Comparison of ENCODE assay signal across 9 cellular contexts in the genomic region with DNA sequence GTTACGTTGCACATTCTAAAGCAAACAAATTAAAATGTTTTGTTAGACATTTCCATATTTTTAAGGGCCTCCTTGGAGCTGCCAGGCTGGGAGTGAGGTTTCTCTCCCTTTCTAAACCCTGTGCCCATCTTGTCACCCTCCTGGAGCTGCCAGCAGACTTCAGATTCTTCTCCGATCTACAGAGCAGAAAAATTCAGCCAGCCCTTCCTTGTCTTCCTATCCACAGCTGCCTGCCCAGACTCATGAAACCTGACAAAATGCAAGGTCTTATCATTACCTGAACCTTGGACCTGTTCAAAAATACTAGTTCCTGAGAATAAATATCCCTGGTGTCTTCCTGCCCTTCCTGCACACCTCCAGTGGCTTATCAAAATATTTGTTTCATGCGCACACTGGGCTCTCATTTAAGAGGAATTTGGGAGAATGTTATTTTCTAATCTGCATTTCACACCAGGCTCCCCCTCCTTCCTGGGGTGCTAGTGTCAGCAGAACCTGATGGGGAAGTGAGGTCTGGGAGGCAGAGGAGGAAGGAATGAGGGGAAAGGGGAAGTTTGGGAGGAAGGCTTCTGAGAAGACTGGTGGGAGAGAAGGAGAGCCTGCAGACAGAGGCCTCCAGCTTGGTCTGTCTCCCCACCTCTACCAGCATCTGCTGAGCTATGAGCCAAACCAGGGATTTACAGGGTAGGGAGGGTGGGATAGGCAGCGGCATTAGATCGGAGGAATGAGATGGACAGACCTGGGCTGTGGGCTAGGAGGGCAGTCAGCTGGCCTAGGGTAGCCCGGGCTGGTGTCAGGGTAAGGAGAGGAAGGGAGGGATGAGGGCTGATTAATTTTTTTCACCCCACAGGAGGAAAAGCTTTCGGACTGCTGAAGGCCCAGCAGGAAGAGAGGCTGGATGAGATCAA. TPM values are rescaled to one million over a fixed set of nuclear protein-coding genes. Genes with fewer than 3 reads are reported as not detected.
DNase-seq lines count a peak whose midpoint lies in the region; ATAC-seq and TF ChIP-seq lines count a peak whose summit lies in the region.
"Had no signal": no experiment of that assay in that cellular context is flagged by ENCODE, and none has a peak within 500 bp of the region (broad histone marks: within the 10 kb centered on the region; RNA-seq: fewer than 3 reads in every experiment).

AIF1 (plus strand) TSS at position 561 of the 905 bp plus-strand sequence; CDS start at position 657, 96 bp downstream.

- H3K27me3 ChIP-seq in mononuclear cell (ENCODE audit: insufficient read depth, low read length) (no peaks in the 10 kb centered on the region), upper lobe of left lung (no peaks in the 10 kb centered on the region)

- 43 to 52% methylated on average over 7 of the region's 7 CpGs for WGBS in upper lobe of left lung, 2 donors

- no peaks in the 10 kb centered on the region for H3K36me3 Mint-ChIP-seq in activated T-cell treated with anti-CD3 and anti-CD28 coated beads, Interleukin-2, amount 50 U/mL, for 72 hours (ENCODE audit: insufficient read depth in 2 of 2)
- peaks cover 17% of the 10 kb centered on the region for H3K36me3 Mint-ChIP-seq in activated naive CD8-positive, alpha-beta T cell treated with anti-CD3 and anti-CD28 coated beads, Interleukin-2, amount 50 U/mL, for 24 hours (ENCODE audit: low read depth)

- H3K9me3 ChIP-seq in mononuclear cell (ENCODE audit: low read depth, low read length) (no peaks in the 10 kb centered on the region), upper lobe of left lung (no peaks in the 10 kb centered on the region)

- DNase-seq in activated T-cell treated with anti-CD3 and anti-CD28 coated beads, Interleukin-2, amount 50 U/mL, for 72 hours: no peak
- no peak for DNase-seq in activated T-cell treated with anti-CD3 and anti-CD28 coated beads, Interleukin-2, amount 50 U/mL, for 48 hours
- no peak for DNase-seq in activated naive CD8-positive, alpha-beta T cell treated with anti-CD3 and anti-CD28 coated beads, Interleukin-2, amount 50 U/mL, for 24 hours
- DNase-seq in upper lobe of left lung: peak in 1 of 2 donors; percentile 50
- no peak for DNase-seq in central memory CD4-positive, alpha-beta T cell
- no peak for DNase-seq in NCI-H187 treated with DMSO at 0.1 percent for 48 hours (lab: John Stamatoyannopoulos, UW)
- DNase-seq: NCI-H2081 treated with DMSO at 0.1 percent for 48 hours had no signal

- H3K4me1 ChIP-seq in mononuclear cell (ENCODE audit: insufficient read depth, low read length): peaks cover 61% of the 10 kb centered on the region
- peaks cover 0 to 13% (median 8%) of the 10 kb centered on the region in 4 donors for H3K4me1 ChIP-seq in upper lobe of left lung

- H3K9me3 Mint-ChIP-seq in activated T-cell treated with anti-CD3 and anti-CD28 coated beads, Interleukin-2, amount 50 U/mL, for 72 hours: no peaks in the 10 kb centered on the region
- H3K9me3 Mint-ChIP-seq in activated naive CD8-positive, alpha-beta T cell treated with anti-CD3 and anti-CD28 coated beads, Interleukin-2, amount 50 U/mL, for 24 hours: no peaks in the 10 kb centered on the region

- no peak for TF ChIP-seq POLR2A in upper lobe of left lung (IDR thresholded peaks at IDR 0.05)

- no peak for TF ChIP-seq CTCF in upper lobe of left lung (IDR thresholded peaks at IDR 0.05)

- ATAC-seq in activated T-cell treated with anti-CD3 and anti-CD28 coated beads, Interleukin-2, amount 50 U/mL, for 72 hours (replicated peaks in 1 of 2): no peak
- no peak for ATAC-seq in activated naive CD8-positive, alpha-beta T cell treated with anti-CD3 and anti-CD28 coated beads, Interleukin-2, amount 50 U/mL, for 24 hours
- peak in 1 of 2 donors; percentile 61 for ATAC-seq in upper lobe of left lung (ENCODE audit: low FRiP score in 2 of 2)
- ATAC-seq in GM21515 (IDR thresholded peaks at IDR 0.05; ENCODE audit: unreplicated experiment): no peak

- H3K4me1 Mint-ChIP-seq in activated T-cell treated with anti-CD3 and anti-CD28 coated beads, Interleukin-2, amount 50 U/mL, for 72 hours (ENCODE audit: low read depth): peaks cover 44% of the 10 kb centered on the region
- peaks cover 47% of the 10 kb centered on the region for H3K4me1 Mint-ChIP-seq in activated naive CD8-positive, alpha-beta T cell treated with anti-CD3 and anti-CD28 coated beads, Interleukin-2, amount 50 U/mL, for 24 hours

- peak within 1 kb of the TSS; percentile 64 to 82 (median 74) for H3K27ac ChIP-seq in upper lobe of left lung

- H3K36me3 ChIP-seq in upper lobe of left lung: no peaks in the 10 kb centered on the region

- peak within 1 kb of the TSS; percentile 75 to 88 for H3K4me3 Mint-ChIP-seq in activated T-cell treated with anti-CD3 and anti-CD28 coated beads, Interleukin-2, amount 50 U/mL, for 72 hours
- peak within 1 kb of the TSS; percentile 90 for H3K4me3 Mint-ChIP-seq in activated naive CD8-positive, alpha-beta T cell treated with anti-CD3 and anti-CD28 coated beads, Interleukin-2, amount 50 U/mL, for 24 hours

- H3K4me3 ChIP-seq in mononuclear cell (ENCODE audit: low read length) (peak within 1 kb of the TSS; percentile 60), upper lobe of left lung (peak within 1 kb of the TSS in 3 of 4 donors; percentile 18 to 43 (median 29))

- peak within 1 kb of the TSS; percentile 66 for H3K27ac Mint-ChIP-seq in activated T-cell treated with anti-CD3 and anti-CD28 coated beads, Interleukin-2, amount 50 U/mL, for 72 hours
- H3K27ac Mint-ChIP-seq in activated naive CD8-positive, alpha-beta T cell treated with anti-CD3 and anti-CD28 coated beads, Interleukin-2, amount 50 U/mL, for 24 hours: peak within 1 kb of the TSS; percentile 94

- no peaks in the 10 kb centered on the region for H3K27me3 Mint-ChIP-seq in activated T-cell treated with anti-CD3 and anti-CD28 coated beads, Interleukin-2, amount 50 U/mL, for 72 hours (ENCODE audit: low read depth)
- no peaks in the 10 kb centered on the region for H3K27me3 Mint-ChIP-seq in activated naive CD8-positive, alpha-beta T cell treated with anti-CD3 and anti-CD28 coated beads, Interleukin-2, amount 50 U/mL, for 24 hours

- TF ChIP-seq EP300 in upper lobe of left lung (IDR thresholded peaks at IDR 0.05): no peak

RNA-seq across cellular contexts. Expression of gene AIF1, which starts in this region (rescaled TPM):
- total RNA-seq in activated T-cell treated with anti-CD3 and anti-CD28 coated beads, Interleukin-2, amount 50 U/mL, for 72 hours: 10 to 100 TPM; 68.7 to 98.1 TPM
- 245 TPM for total RNA-seq in mononuclear cell
- 100 to 1,000 TPM in 1 of 6 donors, 10 to 100 TPM in 5; 18.5 to 106 (median 79.7) TPM for total RNA-seq in upper lobe of left lung
